ENCODE assay signal across 10 cellular contexts in genomic region chr1:98044766-98045165, GRCh38.
DNase-seq lines count a peak whose midpoint lies in the region; ATAC-seq, FAIRE-seq and TF ChIP-seq lines count a peak whose summit lies in the region.
"Had no signal": no experiment of that assay in that cellular context is flagged by ENCODE, and none has a peak within 500 bp of the region (broad histone marks: within the 10 kb centered on the region; RNA-seq: fewer than 3 reads in every experiment).

No MANE protein-coding gene starts in this region.

- H3K9me3 ChIP-seq in A549 (no peaks in the 10 kb centered on the region), lower lobe of right lung (no peaks in the 10 kb centered on the region), suprapubic skin (no peaks in the 10 kb centered on the region)
- H3K9me3 ChIP-seq: upper lobe of left lung had no signal

- no peak for TF ChIP-seq EP300 in A549 (IDR thresholded peaks at IDR 0.05)
- no peak for TF ChIP-seq EP300 in suprapubic skin (IDR thresholded peaks at IDR 0.05)

- in situ Hi-C loops in astrocyte of the spinal cord (cut with HindIII; ENCODE audit: low sequenced_read_pairs) (no loop called here), GM13976 (cut with MboI; ENCODE audit: low sequenced_read_pairs, unreplicated experiment) (loop anchor here (25.0 kb wide), 1 partner anchor 232 kb away; no protein-coding TSS in a partner anchor)

- TF ChIP-seq POLR2A in A549 (IDR thresholded peaks at IDR 0.05; ENCODE audit: low read length): no peak
- no peak for TF ChIP-seq POLR2A in suprapubic skin (IDR thresholded peaks at IDR 0.05)

- peak overlapping the region; percentile 67; the same call in 1 of the 2 replicates for H2AFZ ChIP-seq in GM23338

- H3K27ac Mint-ChIP-seq in GM23338: no peak overlapping the region

- intact Hi-C loops in lower lobe of right lung (cut with DNase I): no loop called here

- ATAC-seq in A549 (peak; percentile 19 to 30; a peak in 4 of 6 replicates), GM23338 (peak; percentile 10), lower lobe of right lung (peak in 1 of 2 donors; percentile 22), GM19324 (IDR thresholded peaks at IDR 0.05; ENCODE audit: low FRiP score, unreplicated experiment) (no peak)

- H3K36me3 Mint-ChIP-seq in GM23338 (ENCODE audit: low read depth): no peaks in the 10 kb centered on the region

- H4K20me1 ChIP-seq in GM23338 (replicated peaks; ENCODE audit: insufficient read depth): peaks cover 7% of the 10 kb centered on the region; the same call in 1 of the 2 replicates

- H3K79me2 ChIP-seq in GM23338 (replicated peaks; ENCODE audit: insufficient read depth): no peaks in the 10 kb centered on the region

- H3K36me3 ChIP-seq in GM23338 (ENCODE audit: insufficient read depth): no peaks in the 10 kb centered on the region
- H3K36me3 ChIP-seq in lower lobe of right lung: no peaks in the 10 kb centered on the region
- H3K36me3 ChIP-seq in suprapubic skin: no peaks in the 10 kb centered on the region
- H3K36me3 ChIP-seq: upper lobe of left lung had no signal

- H3K9me3 Mint-ChIP-seq in GM23338: no peaks in the 10 kb centered on the region

- DNase-seq in A549 (ENCODE audit: low read depth in 1 of 2, low spot score in 1 of 2) (no peak), GM23338 (ENCODE audit: low spot score) (peak; percentile 22), astrocyte of the spinal cord (ENCODE audit: low read depth, low spot score) (no peak), lower lobe of right lung (no peak), suprapubic skin (ENCODE audit: low spot score in 2 of 2) (no peak), GM13976 (ENCODE audit: low spot score) (no peak), activated gamma-delta T cell (lab: John Stamatoyannopoulos, UW) (no peak)
- DNase-seq: Karpas-422 had no signal

- H3K4me1 Mint-ChIP-seq in GM23338: peaks cover 28% of the 10 kb centered on the region

- CTCF ChIA-PET in A549 (lab: Yijun Ruan, JAX): interaction anchor here (0.9 to 4.4 kb wide), 5 partner anchors 11 to 423 kb away, joined by 3 to 16 read pairs (median 4); no protein-coding TSS in a partner anchor

- WGBS in A549 (ENCODE audit: missing lambda C conversion rate): 79% methylated on average over 14 of the region's 16 CpGs
- 7% methylated on average over 16 of the region's 16 CpGs for WGBS in suprapubic skin

- no peak for TF ChIP-seq CTCF in A549 (IDR thresholded peaks at IDR 0.05)
- TF ChIP-seq CTCF in GM23338 (conservative IDR thresholded peaks at IDR 0.05; ENCODE audit: low read depth in 2 of 2): no peak
- no peak for TF ChIP-seq CTCF in astrocyte of the spinal cord (IDR thresholded peaks at IDR 0.05; ENCODE audit: low read depth, low read length)
- no peak for TF ChIP-seq CTCF in lower lobe of right lung (IDR thresholded peaks at IDR 0.05)
- TF ChIP-seq CTCF in suprapubic skin (IDR thresholded peaks at IDR 0.05): no peak
- TF ChIP-seq CTCF in GM13976 (IDR thresholded peaks at IDR 0.05; ENCODE audit: borderline replicate concordance, control extremely low read depth, extremely low read depth, insufficient read depth, missing control alignments): no peak

- H3K27me3 Mint-ChIP-seq in GM23338 (ENCODE audit: insufficient read depth, low read depth, poor library complexity): peaks cover 58% of the 10 kb centered on the region

- peak overlapping the region; percentile 84 to 99 for H3K27ac ChIP-seq in A549
- no peak overlapping the region for H3K27ac ChIP-seq in GM23338 (ENCODE audit: low read depth)
- no peak overlapping the region for H3K27ac ChIP-seq in lower lobe of right lung
- no peak overlapping the region for H3K27ac ChIP-seq in suprapubic skin
- H3K27ac ChIP-seq: upper lobe of left lung had no signal

- no peaks in the 10 kb centered on the region for H3K9me2 ChIP-seq in GM23338 (ENCODE audit: insufficient read depth)

- H3K4me2 ChIP-seq in A549: peak overlapping the region; percentile 76
- peak overlapping the region; percentile 85 for H3K4me2 ChIP-seq in GM23338

- H3K4me3 ChIP-seq in A549 (peak overlapping the region; percentile 82), GM23338 (peak overlapping the region; percentile 63), astrocyte of the spinal cord (ENCODE audit: low read depth, low read length) (peak overlapping the region; percentile 81), lower lobe of right lung (peak overlapping the region; percentile 47), suprapubic skin (no peak overlapping the region)

- TF ChIP-seq RAD21 in A549 (conservative IDR thresholded peaks at IDR 0.05 in 1 of 2, IDR thresholded peaks at IDR 0.05 in 1 of 2): no peak

- H3F3A ChIP-seq in GM23338 (replicated peaks; ENCODE audit: low read depth): peaks cover 3% of the 10 kb centered on the region; the same call in 1 of the 2 replicates

- POLR2A ChIA-PET in A549 (lab: Yijun Ruan, JAX): no interaction called here

- peaks cover 81% of the 10 kb centered on the region for H3K27me3 ChIP-seq in GM23338 (ENCODE audit: insufficient read depth)
- H3K27me3 ChIP-seq in lower lobe of right lung (ENCODE audit: low read depth): peaks cover 68% of the 10 kb centered on the region
- H3K27me3 ChIP-seq in suprapubic skin: peaks cover 70% of the 10 kb centered on the region

- no peak for FAIRE-seq in A549 (lab: Jason Lieb, UNC)

- H3K4me1 ChIP-seq in A549: peaks cover 19% of the 10 kb centered on the region; the same call in 2 of the 3 replicates
- H3K4me1 ChIP-seq in GM23338 (ENCODE audit: insufficient read depth): peaks cover 32% of the 10 kb centered on the region; the same call in 1 of the 2 replicates
- H3K4me1 ChIP-seq in lower lobe of right lung: peaks cover 20% of the 10 kb centered on the region
- peaks cover 28% of the 10 kb centered on the region for H3K4me1 ChIP-seq in suprapubic skin

- peak overlapping the region; percentile 79 for H3K4me3 Mint-ChIP-seq in GM23338

TF ChIP-seq in A549, 52 proteins besides CTCF, POLR2A, EP300 and RAD21 (continues in another document):
- TF ChIP-seq FOXS1 (CRISPR knock-in tag; IDR thresholded peaks at IDR 0.05): no peak
- no peak for TF ChIP-seq FOSL2 (IDR thresholded peaks at IDR 0.05)
- no peak for TF ChIP-seq FOSL2 (CRISPR knock-in tag; IDR thresholded peaks at IDR 0.05)
- TF ChIP-seq NR3C1 (IDR thresholded peaks at IDR 0.05): no peak
- no peak for TF ChIP-seq POLR2AphosphoS2 (conservative IDR thresholded peaks at IDR 0.05; ENCODE audit: low read length)
- no peak for TF ChIP-seq SREBF2 (IDR thresholded peaks at IDR 0.05)
- TF ChIP-seq GATA3 (IDR thresholded peaks at IDR 0.05; ENCODE audit: borderline replicate concordance): no peak
- TF ChIP-seq HDAC2 (IDR thresholded peaks at IDR 0.05): no peak
- no peak for TF ChIP-seq HOXA7 (CRISPR knock-in tag; IDR thresholded peaks at IDR 0.05)
- no peak for TF ChIP-seq E2F6 (IDR thresholded peaks at IDR 0.05; ENCODE audit: borderline replicate concordance, low read depth)
- TF ChIP-seq HOXB13 (CRISPR knock-in tag; IDR thresholded peaks at IDR 0.05; ENCODE audit: low read depth): no peak
- TF ChIP-seq RFX5 (IDR thresholded peaks at IDR 0.05): no peak
- TF ChIP-seq NFE2L2 (conservative IDR thresholded peaks at IDR 0.05; ENCODE audit: low read length): no peak
- no peak for TF ChIP-seq TP53 (CRISPR knock-in tag; IDR thresholded peaks at IDR 0.05)

TF ChIP-seq in GM23338, 12 proteins besides CTCF, POLR2A, EP300 and RAD21:
- TF ChIP-seq JUNB (IDR thresholded peaks at IDR 0.05; ENCODE audit: unreplicated experiment) (no peak), EZH2 (IDR thresholded peaks at IDR 0.05; ENCODE audit: low read depth, unreplicated experiment) (peak; percentile 39)

Comparison
In these comparisons a context has a peak if more than half of its experiments do, and no peak if none do; other contexts are left out.
1. H3K27ac ChIP-seq: peak in A549 (2 of 2); none in GM23338 (single experiment), lower lobe of right lung (single experiment) and suprapubic skin (single experiment).